Comparison of ENCODE assay signal across 1 cellular context in the genomic region with DNA sequence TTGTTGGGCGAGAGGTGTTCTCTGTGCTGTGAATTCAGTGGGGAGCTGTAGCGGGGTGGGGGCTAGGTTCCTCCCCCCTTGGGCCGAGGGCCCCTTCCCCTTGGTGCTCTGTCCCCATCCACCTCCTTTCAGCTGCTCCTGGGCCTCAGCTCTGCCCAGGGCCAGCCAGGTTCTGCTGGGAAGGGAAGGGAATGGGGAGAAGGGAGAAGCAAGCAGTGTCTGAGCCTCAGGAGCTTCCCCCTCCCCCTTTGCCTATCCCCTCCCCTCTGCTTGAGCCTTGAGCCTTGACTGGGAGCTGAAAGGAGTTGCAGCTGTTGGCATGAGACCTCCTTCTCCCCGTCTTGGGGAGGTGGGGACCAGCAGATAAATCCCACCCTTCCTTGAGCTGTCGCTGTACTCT.
TF ChIP-seq lines count a peak whose summit lies in the region.

No MANE protein-coding gene starts in this region.

TF ChIP-seq in GM23338, 12 proteins besides CTCF, POLR2A, EP300 and RAD21 (continued from another document):
- TF ChIP-seq, protein P1, sequence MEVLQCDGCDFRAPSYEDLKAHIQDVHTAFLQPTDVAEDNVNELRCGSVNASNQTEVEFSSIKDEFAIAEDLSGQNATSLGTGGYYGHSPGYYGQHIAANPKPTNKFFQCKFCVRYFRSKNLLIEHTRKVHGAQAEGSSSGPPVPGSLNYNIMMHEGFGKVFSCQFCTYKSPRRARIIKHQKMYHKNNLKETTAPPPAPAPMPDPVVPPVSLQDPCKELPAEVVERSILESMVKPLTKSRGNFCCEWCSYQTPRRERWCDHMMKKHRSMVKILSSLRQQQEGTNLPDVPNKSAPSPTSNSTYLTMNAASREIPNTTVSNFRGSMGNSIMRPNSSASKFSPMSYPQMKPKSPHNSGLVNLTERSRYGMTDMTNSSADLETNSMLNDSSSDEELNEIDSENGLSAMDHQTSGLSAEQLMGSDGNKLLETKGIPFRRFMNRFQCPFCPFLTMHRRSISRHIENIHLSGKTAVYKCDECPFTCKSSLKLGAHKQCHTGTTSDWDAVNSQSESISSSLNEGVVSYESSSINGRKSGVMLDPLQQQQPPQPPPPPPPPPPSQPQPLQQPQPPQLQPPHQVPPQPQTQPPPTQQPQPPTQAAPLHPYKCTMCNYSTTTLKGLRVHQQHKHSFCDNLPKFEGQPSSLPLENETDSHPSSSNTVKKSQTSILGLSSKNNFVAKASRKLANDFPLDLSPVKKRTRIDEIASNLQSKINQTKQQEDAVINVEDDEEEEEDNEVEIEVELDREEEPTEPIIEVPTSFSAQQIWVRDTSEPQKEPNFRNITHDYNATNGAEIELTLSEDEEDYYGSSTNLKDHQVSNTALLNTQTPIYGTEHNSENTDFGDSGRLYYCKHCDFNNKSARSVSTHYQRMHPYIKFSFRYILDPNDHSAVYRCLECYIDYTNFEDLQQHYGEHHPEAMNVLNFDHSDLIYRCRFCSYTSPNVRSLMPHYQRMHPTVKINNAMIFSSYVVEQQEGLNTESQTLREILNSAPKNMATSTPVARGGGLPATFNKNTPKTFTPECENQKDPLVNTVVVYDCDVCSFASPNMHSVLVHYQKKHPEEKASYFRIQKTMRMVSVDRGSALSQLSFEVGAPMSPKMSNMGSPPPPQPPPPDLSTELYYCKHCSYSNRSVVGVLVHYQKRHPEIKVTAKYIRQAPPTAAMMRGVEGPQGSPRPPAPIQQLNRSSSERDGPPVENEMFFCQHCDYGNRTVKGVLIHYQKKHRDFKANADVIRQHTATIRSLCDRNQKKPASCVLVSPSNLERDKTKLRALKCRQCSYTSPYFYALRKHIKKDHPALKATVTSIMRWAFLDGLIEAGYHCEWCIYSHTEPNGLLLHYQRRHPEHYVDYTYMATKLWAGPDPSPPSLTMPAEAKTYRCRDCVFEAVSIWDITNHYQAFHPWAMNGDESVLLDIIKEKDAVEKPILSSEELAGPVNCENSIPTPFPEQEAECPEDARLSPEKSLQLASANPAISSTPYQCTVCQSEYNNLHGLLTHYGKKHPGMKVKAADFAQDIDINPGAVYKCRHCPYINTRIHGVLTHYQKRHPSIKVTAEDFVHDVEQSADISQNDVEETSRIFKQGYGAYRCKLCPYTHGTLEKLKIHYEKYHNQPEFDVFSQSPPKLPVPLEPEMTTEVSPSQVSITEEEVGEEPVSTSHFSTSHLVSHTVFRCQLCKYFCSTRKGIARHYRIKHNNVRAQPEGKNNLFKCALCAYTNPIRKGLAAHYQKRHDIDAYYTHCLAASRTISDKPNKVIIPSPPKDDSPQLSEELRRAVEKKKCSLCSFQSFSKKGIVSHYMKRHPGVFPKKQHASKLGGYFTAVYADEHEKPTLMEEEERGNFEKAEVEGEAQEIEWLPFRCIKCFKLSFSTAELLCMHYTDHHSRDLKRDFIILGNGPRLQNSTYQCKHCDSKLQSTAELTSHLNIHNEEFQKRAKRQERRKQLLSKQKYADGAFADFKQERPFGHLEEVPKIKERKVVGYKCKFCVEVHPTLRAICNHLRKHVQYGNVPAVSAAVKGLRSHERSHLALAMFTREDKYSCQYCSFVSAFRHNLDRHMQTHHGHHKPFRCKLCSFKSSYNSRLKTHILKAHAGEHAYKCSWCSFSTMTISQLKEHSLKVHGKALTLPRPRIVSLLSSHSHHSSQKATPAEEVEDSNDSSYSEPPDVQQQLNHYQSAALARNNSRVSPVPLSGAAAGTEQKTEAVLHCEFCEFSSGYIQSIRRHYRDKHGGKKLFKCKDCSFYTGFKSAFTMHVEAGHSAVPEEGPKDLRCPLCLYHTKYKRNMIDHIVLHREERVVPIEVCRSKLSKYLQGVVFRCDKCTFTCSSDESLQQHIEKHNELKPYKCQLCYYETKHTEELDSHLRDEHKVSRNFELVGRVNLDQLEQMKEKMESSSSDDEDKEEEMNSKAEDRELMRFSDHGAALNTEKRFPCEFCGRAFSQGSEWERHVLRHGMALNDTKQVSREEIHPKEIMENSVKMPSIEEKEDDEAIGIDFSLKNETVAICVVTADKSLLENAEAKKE (CRISPR knock-in tag; IDR thresholded peaks at IDR 0.05) = no peak
- no peak for TF ChIP-seq POLR2AphosphoS5 (IDR thresholded peaks at IDR 0.05; ENCODE audit: low read depth)
- no peak for TF ChIP-seq EZH2phosphoT487 (IDR thresholded peaks at IDR 0.05; ENCODE audit: unreplicated experiment)
- TF ChIP-seq, protein P2, sequence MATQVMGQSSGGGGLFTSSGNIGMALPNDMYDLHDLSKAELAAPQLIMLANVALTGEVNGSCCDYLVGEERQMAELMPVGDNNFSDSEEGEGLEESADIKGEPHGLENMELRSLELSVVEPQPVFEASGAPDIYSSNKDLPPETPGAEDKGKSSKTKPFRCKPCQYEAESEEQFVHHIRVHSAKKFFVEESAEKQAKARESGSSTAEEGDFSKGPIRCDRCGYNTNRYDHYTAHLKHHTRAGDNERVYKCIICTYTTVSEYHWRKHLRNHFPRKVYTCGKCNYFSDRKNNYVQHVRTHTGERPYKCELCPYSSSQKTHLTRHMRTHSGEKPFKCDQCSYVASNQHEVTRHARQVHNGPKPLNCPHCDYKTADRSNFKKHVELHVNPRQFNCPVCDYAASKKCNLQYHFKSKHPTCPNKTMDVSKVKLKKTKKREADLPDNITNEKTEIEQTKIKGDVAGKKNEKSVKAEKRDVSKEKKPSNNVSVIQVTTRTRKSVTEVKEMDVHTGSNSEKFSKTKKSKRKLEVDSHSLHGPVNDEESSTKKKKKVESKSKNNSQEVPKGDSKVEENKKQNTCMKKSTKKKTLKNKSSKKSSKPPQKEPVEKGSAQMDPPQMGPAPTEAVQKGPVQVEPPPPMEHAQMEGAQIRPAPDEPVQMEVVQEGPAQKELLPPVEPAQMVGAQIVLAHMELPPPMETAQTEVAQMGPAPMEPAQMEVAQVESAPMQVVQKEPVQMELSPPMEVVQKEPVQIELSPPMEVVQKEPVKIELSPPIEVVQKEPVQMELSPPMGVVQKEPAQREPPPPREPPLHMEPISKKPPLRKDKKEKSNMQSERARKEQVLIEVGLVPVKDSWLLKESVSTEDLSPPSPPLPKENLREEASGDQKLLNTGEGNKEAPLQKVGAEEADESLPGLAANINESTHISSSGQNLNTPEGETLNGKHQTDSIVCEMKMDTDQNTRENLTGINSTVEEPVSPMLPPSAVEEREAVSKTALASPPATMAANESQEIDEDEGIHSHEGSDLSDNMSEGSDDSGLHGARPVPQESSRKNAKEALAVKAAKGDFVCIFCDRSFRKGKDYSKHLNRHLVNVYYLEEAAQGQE (IDR thresholded peaks at IDR 0.05; ENCODE audit: unreplicated experiment) = no peak
- TF ChIP-seq, protein P3, sequence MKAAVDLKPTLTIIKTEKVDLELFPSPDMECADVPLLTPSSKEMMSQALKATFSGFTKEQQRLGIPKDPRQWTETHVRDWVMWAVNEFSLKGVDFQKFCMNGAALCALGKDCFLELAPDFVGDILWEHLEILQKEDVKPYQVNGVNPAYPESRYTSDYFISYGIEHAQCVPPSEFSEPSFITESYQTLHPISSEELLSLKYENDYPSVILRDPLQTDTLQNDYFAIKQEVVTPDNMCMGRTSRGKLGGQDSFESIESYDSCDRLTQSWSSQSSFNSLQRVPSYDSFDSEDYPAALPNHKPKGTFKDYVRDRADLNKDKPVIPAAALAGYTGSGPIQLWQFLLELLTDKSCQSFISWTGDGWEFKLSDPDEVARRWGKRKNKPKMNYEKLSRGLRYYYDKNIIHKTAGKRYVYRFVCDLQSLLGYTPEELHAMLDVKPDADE (IDR thresholded peaks at IDR 0.05) = no peak
- no peak for TF ChIP-seq JUNB (IDR thresholded peaks at IDR 0.05; ENCODE audit: unreplicated experiment)
- TF ChIP-seq NANOG (IDR thresholded peaks at IDR 0.05; ENCODE audit: borderline replicate concordance) = no peak
